In genomic region chr16:728131-728889, GRCh38 we compare ENCODE assay signal across 8 cellular contexts. TPM values are rescaled to one million over a fixed set of nuclear protein-coding genes. Genes with fewer than 3 reads are reported as not detected.
DNase-seq lines count a peak whose midpoint lies in the region; ATAC-seq, FAIRE-seq and TF ChIP-seq lines count a peak whose summit lies in the region.

No MANE protein-coding gene starts in this region.

- CTCF ChIA-PET in endothelial cell of umbilical vein (lab: Charles Lee), result interaction anchor here (0.6 to 5.7 kb wide), 6 partner anchors 8 to 60 kb away, joined by 3 to 34 read pairs (median 6); partner anchors contain the start of genes CHTF18, METRN and RPUSD1

- no peaks in the 10 kb centered on the region for H3K9me3 ChIP-seq in endothelial cell of umbilical vein (replicated peaks; ENCODE audit: control insufficient read depth, insufficient read depth, low read length)

- H2AFZ ChIP-seq in endothelial cell of umbilical vein (ENCODE audit: low read depth, low read length), result peak overlapping the region; percentile 37

- no peaks in the 10 kb centered on the region for H3K9me1 ChIP-seq in endothelial cell of umbilical vein (replicated peaks; ENCODE audit: control insufficient read depth, extremely low read depth, insufficient read depth, low read length)

- TF ChIP-seq CTCF in endothelial cell of umbilical vein (IDR thresholded peaks at IDR 0.05; ENCODE audit: extremely low read depth in 1 of 2, insufficient read depth in 1 of 2, low read depth in 1 of 2, low read length in 2 of 2), result no peak

- no TSS peak for BruUV-seq in endothelial cell of umbilical vein (replicated peaks; lab: Mats Ljungman, UMichigan)

- dilution Hi-C loops in endothelial cell of umbilical vein (cut with MboI; ENCODE audit: extremely low pct_ligation_motif_present, low sequenced_read_pairs), result no loop called here

- H3K4me1 ChIP-seq in endothelial cell of umbilical vein (ENCODE audit: control insufficient read depth, extremely low read depth, insufficient read depth, low read length), result peaks cover 13% of the 10 kb centered on the region

- no peaks in the 10 kb centered on the region for H3K79me2 ChIP-seq in endothelial cell of umbilical vein (ENCODE audit: control insufficient read depth, insufficient read depth, low read length)

- H4K20me1 ChIP-seq in endothelial cell of umbilical vein (replicated peaks; ENCODE audit: control insufficient read depth, extremely low read depth, insufficient read depth, low read length), result no peaks in the 10 kb centered on the region

- peak overlapping the region; percentile 38 for H3K4me2 ChIP-seq in endothelial cell of umbilical vein (ENCODE audit: insufficient read depth, low read length)

- DNase-seq in COLO668 (lab: John Stamatoyannopoulos, UW; ENCODE audit: unreplicated experiment), result peak; percentile 88
- peak; percentile 57 for DNase-seq in NCI-H510A (lab: John Stamatoyannopoulos, UW)
- DNase-seq in activated CD8-positive, alpha-beta memory T cell treated with anti-CD3 and anti-CD28 coated beads for 24 hours, result peak; percentile 85
- DNase-seq in endothelial cell of umbilical vein (ENCODE audit: low read depth, low spot score), result peak; percentile 55
- DNase-seq in midbrain (lab: John Stamatoyannopoulos, UW), result peak; percentile 60
- DNase-seq in superior temporal gyrus (ENCODE audit: extremely low spot score), result peak; percentile 40

- POLR2A ChIA-PET in endothelial cell of umbilical vein (lab: Charles Lee), result interaction anchor here (0.6 to 0.7 kb wide), 2 partner anchors 53 to 170 kb away, joined by 3 to 4 read pairs; partner anchors contain the start of gene RHBDL1

- peaks cover 4 to 7% of the 10 kb centered on the region in 2 experiments for H3K36me3 ChIP-seq in endothelial cell of umbilical vein (ENCODE audit: control insufficient read depth in 2 of 2, extremely low read depth in 1 of 2, insufficient read depth in 2 of 2, low read length in 2 of 2)

- H3K4me3 ChIP-seq in endothelial cell of umbilical vein (replicated peaks in 1 of 3; ENCODE audit: insufficient read depth in 1 of 3, low read depth in 1 of 3, low read length in 3 of 3), result peak overlapping the region in 2 of 3 experiments; percentile 19 to 44

- H3K9ac ChIP-seq in endothelial cell of umbilical vein (replicated peaks; ENCODE audit: extremely low read depth, insufficient read depth, low read length), result no peak overlapping the region

- no peaks in the 10 kb centered on the region for H3K27me3 ChIP-seq in endothelial cell of umbilical vein (ENCODE audit: control insufficient read depth in 2 of 2, insufficient read depth in 2 of 2, low read length in 2 of 2)

- H3K27ac ChIP-seq in endothelial cell of umbilical vein (ENCODE audit: insufficient read depth, low read depth, low read length), result no peak overlapping the region

- peak; percentile 17 for TF ChIP-seq POLR2A in endothelial cell of umbilical vein (IDR thresholded peaks at IDR 0.05; ENCODE audit: low read depth, low read length)

- ATAC-seq in GM21619 (IDR thresholded peaks at IDR 0.05; ENCODE audit: unreplicated experiment) (peak; percentile 33), HG03439 (IDR thresholded peaks at IDR 0.05; ENCODE audit: unreplicated experiment) (no peak)

- intact Hi-C loops in endothelial cell of umbilical vein (cut with micrococcal nuclease), result loop anchor here (2.0 kb wide), 1 partner anchor 14 kb away; the partner anchor contains the start of gene METRN

- peak; percentile 67 for FAIRE-seq in endothelial cell of umbilical vein (lab: Jason Lieb, UNC)

TF ChIP-seq in endothelial cell of umbilical vein, 7 proteins besides CTCF, POLR2A, EP300 and RAD21:
- peak; percentile 68 for TF ChIP-seq MAX (IDR thresholded peaks at IDR 0.05; ENCODE audit: insufficient read depth, insufficient read length)
- peak; percentile 39 for TF ChIP-seq POLR2AphosphoS5 (IDR thresholded peaks at IDR 0.05; ENCODE audit: insufficient read depth, low read depth, low read length)
- TF ChIP-seq GATA2 (IDR thresholded peaks at IDR 0.05; ENCODE audit: insufficient read depth, insufficient read length, low read depth, low read length), result no peak
- no peak for TF ChIP-seq EZH2 (IDR thresholded peaks at IDR 0.05; ENCODE audit: borderline replicate concordance, low read depth, low read length, severe bottlenecking)
- peak; percentile 46 for TF ChIP-seq MYC (IDR thresholded peaks at IDR 0.05; ENCODE audit: low read depth, low read length)

RNA-seq across cellular contexts. Expression of gene HAGHL, which starts 1.4 kb away (rescaled TPM):
- 5.9 and 6.8 TPM in 2 replicates for total RNA-seq in endothelial cell of umbilical vein
- 6.3 and 8.5 TPM in 2 replicates for polyA plus RNA-seq in endothelial cell of umbilical vein
- polyA plus RNA-seq in endothelial cell of umbilical vein (2011; cell fraction: cytosol; rRNA removed), result 1.4 and 3.2 TPM in 2 replicates
- polyA plus RNA-seq in endothelial cell of umbilical vein (2011; cell fraction: nucleus; rRNA removed), result 13.2 and 15.2 TPM in 2 replicates
- polyA plus RNA-seq in endothelial cell of umbilical vein (2012), result 5.6 and 13.6 TPM in 2 replicates
- 2.6 and 3.6 TPM in 2 replicates for polyA minus RNA-seq in endothelial cell of umbilical vein
- 16.5 TPM for polyA minus RNA-seq in endothelial cell of umbilical vein (2011; cell fraction: cytosol; rRNA and poly(A)+ RNA removed)
- 1.8 and 1.9 TPM in 2 replicates for polyA minus RNA-seq in endothelial cell of umbilical vein (2011; cell fraction: nucleus; rRNA and poly(A)+ RNA removed)

RNA-seq across cellular contexts. Expression of gene CCDC78, which starts 2.1 kb away (rescaled TPM):
- total RNA-seq in endothelial cell of umbilical vein, result 0.53 and 1.3 TPM in 2 replicates
- 0.50 and 1.2 TPM in 2 replicates for polyA plus RNA-seq in endothelial cell of umbilical vein
- polyA plus RNA-seq in endothelial cell of umbilical vein (2011; cell fraction: cytosol; rRNA removed), result 0.35 and 0.65 TPM in 2 replicates
- 9.5 and 14.2 TPM in 2 replicates for polyA plus RNA-seq in endothelial cell of umbilical vein (2011; cell fraction: nucleus; rRNA removed)
- polyA plus RNA-seq in endothelial cell of umbilical vein (2012), result 2.1 and 3.5 TPM in 2 replicates
- polyA minus RNA-seq in endothelial cell of umbilical vein, result 0.23 and 0.32 TPM in 2 replicates
- polyA minus RNA-seq in endothelial cell of umbilical vein (2011; cell fraction: cytosol; rRNA and poly(A)+ RNA removed), result 3.3 TPM
- polyA minus RNA-seq in endothelial cell of umbilical vein (2011; cell fraction: nucleus; rRNA and poly(A)+ RNA removed), result 1.2 and 1.5 TPM in 2 replicates

RNA-seq across cellular contexts. Expression of gene ANTKMT, which starts 7.4 kb away (rescaled TPM):
- 26.1 and 29.1 TPM in 2 replicates for total RNA-seq in endothelial cell of umbilical vein
- 27.9 and 40.5 TPM in 2 replicates for polyA plus RNA-seq in endothelial cell of umbilical vein
- polyA plus RNA-seq in endothelial cell of umbilical vein (2011; cell fraction: cytosol; rRNA removed), result 8.9 and 14.7 TPM in 2 replicates
- polyA plus RNA-seq in endothelial cell of umbilical vein (2011; cell fraction: nucleus; rRNA removed), result 12.9 and 20.3 TPM in 2 replicates
- 8.8 and 20.8 TPM in 2 replicates for polyA plus RNA-seq in endothelial cell of umbilical vein (2012)
- polyA minus RNA-seq in endothelial cell of umbilical vein, result 2.7 and 3.2 TPM in 2 replicates
- polyA minus RNA-seq in endothelial cell of umbilical vein (2011; cell fraction: cytosol; rRNA and poly(A)+ RNA removed), result 24.6 TPM
- 2.8 and 3.0 TPM in 2 replicates for polyA minus RNA-seq in endothelial cell of umbilical vein (2011; cell fraction: nucleus; rRNA and poly(A)+ RNA removed)

RNA-seq across cellular contexts. Expression of gene CIAO3, which starts 12.5 kb away (rescaled TPM):
- total RNA-seq in endothelial cell of umbilical vein, result 31.2 and 33.8 TPM in 2 replicates
- polyA plus RNA-seq in endothelial cell of umbilical vein, result 23.1 and 29.1 TPM in 2 replicates
- polyA plus RNA-seq in endothelial cell of umbilical vein (2011; cell fraction: cytosol; rRNA removed), result 19.7 and 21.6 TPM in 2 replicates
- polyA plus RNA-seq in endothelial cell of umbilical vein (2011; cell fraction: nucleus; rRNA removed), result 84.2 and 93.2 TPM in 2 replicates
- polyA plus RNA-seq in endothelial cell of umbilical vein (2012), result 22.1 and 28.7 TPM in 2 replicates
- polyA minus RNA-seq in endothelial cell of umbilical vein, result 29.1 and 30.7 TPM in 2 replicates
- 18.6 TPM for polyA minus RNA-seq in endothelial cell of umbilical vein (2011; cell fraction: cytosol; rRNA and poly(A)+ RNA removed)
- polyA minus RNA-seq in endothelial cell of umbilical vein (2011; cell fraction: nucleus; rRNA and poly(A)+ RNA removed), result 44.6 and 48.3 TPM in 2 replicates

RNA-seq across cellular contexts. Expression of gene METRN, which starts 13.4 kb away (rescaled TPM):
- 14.1 and 16.1 TPM in 2 replicates for total RNA-seq in endothelial cell of umbilical vein
- polyA plus RNA-seq in endothelial cell of umbilical vein, result 10.0 and 23.4 TPM in 2 replicates
- 4.0 and 12.5 TPM in 2 replicates for polyA plus RNA-seq in endothelial cell of umbilical vein (2011; cell fraction: cytosol; rRNA removed)
- 5.6 and 7.0 TPM in 2 replicates for polyA plus RNA-seq in endothelial cell of umbilical vein (2011; cell fraction: nucleus; rRNA removed)
- 8.6 and 24.8 TPM in 2 replicates for polyA plus RNA-seq in endothelial cell of umbilical vein (2012)
- polyA minus RNA-seq in endothelial cell of umbilical vein, result 5.5 and 6.7 TPM in 2 replicates
- polyA minus RNA-seq in endothelial cell of umbilical vein (2011; cell fraction: cytosol; rRNA and poly(A)+ RNA removed), result 11.3 TPM
- polyA minus RNA-seq in endothelial cell of umbilical vein (2011; cell fraction: nucleus; rRNA and poly(A)+ RNA removed), result 1.1 and 3.7 TPM in 2 replicates
